Comparison of ENCODE assay signal across 8 cellular contexts in genomic region chr19:43901395-43902390, GRCh38. TPM values are rescaled to one million over a fixed set of nuclear protein-coding genes. Genes with fewer than 3 reads are reported as not detected.
DNase-seq lines count a peak whose midpoint lies in the region; ATAC-seq and TF ChIP-seq lines count a peak whose summit lies in the region.

No MANE protein-coding gene starts in this region.

- H3K4me1 ChIP-seq in esophagus squamous epithelium (peaks cover 0 to 4% (median 0%) of the 10 kb centered on the region in 3 donors), mucosa of rectum (ENCODE audit: control insufficient read depth in 2 of 2, insufficient read depth in 2 of 2, low read length in 2 of 2) (peaks cover 3 to 5% of the 10 kb centered on the region in 2 donors)

- H3K4me3 Mint-ChIP-seq in HFFc6 = peak overlapping the region; percentile 99
- H3K4me3 Mint-ChIP-seq in activated T-cell treated with anti-CD3 and anti-CD28 coated beads, Interleukin-2, amount 50 U/mL, for 4 hours = peak overlapping the region; percentile 87

- peak overlapping the region in 3 of 4 donors; percentile 15 to 67 (median 45) for H3K27ac ChIP-seq in esophagus squamous epithelium
- H3K27ac ChIP-seq in mucosa of rectum (ENCODE audit: low read depth in 2 of 2, low read length in 2 of 2) = no peak overlapping the region

- H3K36me3 ChIP-seq in esophagus squamous epithelium (peaks cover 0 to 17% (median 0%) of the 10 kb centered on the region in 3 donors), mucosa of rectum (ENCODE audit: control insufficient read depth in 2 of 2, insufficient read depth in 2 of 2, low read length in 2 of 2) (no peaks in the 10 kb centered on the region)

- H3K27me3 ChIP-seq in esophagus squamous epithelium (no peaks in the 10 kb centered on the region), mucosa of rectum (ENCODE audit: control insufficient read depth in 2 of 2, insufficient read depth in 2 of 2, low read length in 2 of 2) (no peaks in the 10 kb centered on the region)

- ATAC-seq in activated T-cell treated with anti-CD3 and anti-CD28 coated beads, Interleukin-2, amount 50 U/mL, for 4 hours = peak; percentile 97

- H3K4me1 Mint-ChIP-seq in HFFc6 (ENCODE audit: low read depth) = peaks cover 27% of the 10 kb centered on the region
- H3K4me1 Mint-ChIP-seq in activated T-cell treated with anti-CD3 and anti-CD28 coated beads, Interleukin-2, amount 50 U/mL, for 4 hours (ENCODE audit: low read depth) = peaks cover 20% of the 10 kb centered on the region

- H3K4me3 ChIP-seq in esophagus squamous epithelium (peak overlapping the region; percentile 32 to 64 (median 42)), mucosa of rectum (ENCODE audit: low read length in 2 of 2) (peak overlapping the region; percentile 75 to 94)

- DNase-seq in DMS79 (lab: John Stamatoyannopoulos, UW) = peak; percentile 50
- DNase-seq in HFFc6 = peak; percentile 68
- peak; percentile 1 for DNase-seq in NOMO-1 treated with dmso at 0.1 percent for 144 hours (lab: John Stamatoyannopoulos, UW; ENCODE audit: unreplicated experiment)
- peak; percentile 54 for DNase-seq in activated T-cell treated with anti-CD3 and anti-CD28 coated beads, Interleukin-2, amount 50 U/mL, for 4 hours
- DNase-seq in esophagus squamous epithelium (lab: John Stamatoyannopoulos, UW) = peak; percentile 4
- DNase-seq in stimulated activated CD8-positive, alpha-beta memory T cell treated with anti-CD3 and anti-CD28 coated beads, Interleukin-2, amount 100 ng/mL, for 1 hour (ENCODE audit: low read depth in 2 of 2) = peak; percentile 42 to 44
- no peak for DNase-seq in HT-29 (ENCODE audit: low spot score)

- peak overlapping the region; percentile 84 for H3K27ac Mint-ChIP-seq in HFFc6

- H3K9me3 ChIP-seq in esophagus squamous epithelium (peaks cover 0 to 79% (median 14%) of the 10 kb centered on the region in 3 donors), mucosa of rectum (ENCODE audit: control insufficient read depth in 2 of 2, low read length in 2 of 2) (peaks cover 8 to 13% of the 10 kb centered on the region in 2 donors)

- no peak for TF ChIP-seq POLR2A in esophagus squamous epithelium (IDR thresholded peaks at IDR 0.05)

- TF ChIP-seq CTCF in HFFc6 (IDR thresholded peaks at IDR 0.05) = no peak
- TF ChIP-seq CTCF in esophagus squamous epithelium (IDR thresholded peaks at IDR 0.05) = no peak

- peak overlapping the region; percentile 24 to 44 for H3K9ac ChIP-seq in mucosa of rectum (ENCODE audit: low read depth in 1 of 2, low read length in 2 of 2)

- intact Hi-C loops in esophagus squamous epithelium (cut with DNase I) = no loop called here

- H3K27me3 Mint-ChIP-seq in HFFc6 (ENCODE audit: insufficient read depth) = no peaks in the 10 kb centered on the region
- no peaks in the 10 kb centered on the region for H3K27me3 Mint-ChIP-seq in activated T-cell treated with anti-CD3 and anti-CD28 coated beads, Interleukin-2, amount 50 U/mL, for 4 hours (ENCODE audit: low read depth)

- 28 to 39% methylated on average over 21 to 26 of the region's 39 CpGs for WGBS in esophagus squamous epithelium, 2 donors

- peaks cover 30% of the 10 kb centered on the region for H3K9me3 Mint-ChIP-seq in HFFc6
- H3K9me3 Mint-ChIP-seq in activated T-cell treated with anti-CD3 and anti-CD28 coated beads, Interleukin-2, amount 50 U/mL, for 4 hours = peaks cover 63% of the 10 kb centered on the region

- peaks cover 50% of the 10 kb centered on the region for H3K36me3 Mint-ChIP-seq in HFFc6 (ENCODE audit: low read depth)
- peaks cover 33% of the 10 kb centered on the region for H3K36me3 Mint-ChIP-seq in activated T-cell treated with anti-CD3 and anti-CD28 coated beads, Interleukin-2, amount 50 U/mL, for 4 hours (ENCODE audit: insufficient read depth)

RNA-seq across cellular contexts. Expression of gene ZNF404, which starts 17.9 kb away (rescaled TPM):
- 1 to 10 TPM; 2.6 to 3.6 (median 3.2) TPM for total RNA-seq in HFFc6 (2021; fragmentation: NEBNext Ultra II Directional; extraction: Animal tissue kit (Norgen Biotek cat#: 25700))
- total RNA-seq in activated T-cell treated with anti-CD3 and anti-CD28 coated beads, Interleukin-2, amount 50 U/mL, for 4 hours = under 1 TPM; 0.22 to 0.51 (median 0.34) TPM
- total RNA-seq in esophagus squamous epithelium = 1 to 10 TPM; 1.3 to 1.7 (median 1.5) TPM
- not detected in 2 replicates for total RNA-seq in HT-29 (2014; rRNA removed; shearing (Covaris generic))

RNA-seq across cellular contexts. Expression of gene ZNF45, which starts 33.4 kb away (rescaled TPM):
- total RNA-seq in HFFc6 (2021; fragmentation: NEBNext Ultra II Directional; extraction: Animal tissue kit (Norgen Biotek cat#: 25700)) = 10 to 100 TPM in 3 of 6 experiments, 1 to 10 TPM in 3; 8.4 to 12.3 (median 10.2) TPM
- total RNA-seq in activated T-cell treated with anti-CD3 and anti-CD28 coated beads, Interleukin-2, amount 50 U/mL, for 4 hours = 1 to 10 TPM; 5.4 to 7.2 (median 5.7) TPM
- 1 to 10 TPM; 5.0 to 8.4 (median 6.4) TPM for total RNA-seq in esophagus squamous epithelium
- 8.4 and 9.3 TPM in 2 replicates for total RNA-seq in HT-29 (2014; rRNA removed; shearing (Covaris generic))

RNA-seq across cellular contexts. Expression of gene ZNF221, which starts 49.3 kb away (rescaled TPM):
- 1 to 10 TPM; 3.6 to 4.3 (median 4.1) TPM for total RNA-seq in HFFc6 (2021; fragmentation: NEBNext Ultra II Directional; extraction: Animal tissue kit (Norgen Biotek cat#: 25700))
- under 1 TPM; 0.28 to 0.95 (median 0.63) TPM for total RNA-seq in activated T-cell treated with anti-CD3 and anti-CD28 coated beads, Interleukin-2, amount 50 U/mL, for 4 hours
- total RNA-seq in esophagus squamous epithelium = 10 to 100 TPM in 1 of 4 donors, 1 to 10 TPM in 3; 1.4 to 12.9 (median 2.2) TPM
- 0.68 and 0.97 TPM in 2 replicates for total RNA-seq in HT-29 (2014; rRNA removed; shearing (Covaris generic))

Comparison
In these comparisons a context has a peak if more than half of its experiments do, and no peak if none do; other contexts are left out.
1. H3K27ac ChIP-seq: peak in esophagus squamous epithelium (3 of 4); none in mucosa of rectum (0 of 2).